Comparison of ENCODE assay signal across 10 cellular contexts in genomic region chr12:53765891-53766290, GRCh38. TPM values are rescaled to one million over a fixed set of nuclear protein-coding genes. Genes with fewer than 3 reads are reported as not detected.
"Had no signal": no experiment of that assay in that cellular context is flagged by ENCODE, and none has a peak within 500 bp of the region (broad histone marks: within the 10 kb centered on the region; RNA-seq: fewer than 3 reads in every experiment).

No MANE protein-coding gene starts in this region.

- H3K4me2 ChIP-seq: KMS-11 had no signal

- H3K4me3 ChIP-seq: GM23248 had no signal

- DNase-seq: GM23248, GOT3, H9, HCEC 1CT, HFFc6, KBM-7 had no signal

- H3K27ac ChIP-seq: GM23248, HL-60, KMS-11 had no signal

- H3K9ac ChIP-seq: GM23248, KMS-11 had no signal

- H2AFZ ChIP-seq: GM23248 had no signal

RNA-seq across cellular contexts. Expression of gene CISTR, which starts 14.1 kb away (rescaled TPM):
- total RNA-seq: GM23248, H9, HFFc6, HT1080 had no signal
- polyA plus RNA-seq: GM23248, IgD-negative memory B cell had no signal
